8 cellular contexts compared by ENCODE assay signal in genomic region chr7:155297517-155298287, GRCh38. TPM values are rescaled to one million over a fixed set of nuclear protein-coding genes. Genes with fewer than 3 reads are reported as not detected.
DNase-seq lines count a peak whose midpoint lies in the region; TF ChIP-seq lines count a peak whose summit lies in the region.

Gene INSIG1, plus strand, starts transcription at chr7:155297878. Its CDS starts 408 bp downstream, at chr7:155298286.

- peak; percentile 89 for TF ChIP-seq POLR2A in ovary (IDR thresholded peaks at IDR 0.05)

- H3K79me2 ChIP-seq in SK-N-SH (ENCODE audit: insufficient read depth), result peaks cover 14% of the 10 kb centered on the region

- no peaks in the 10 kb centered on the region for H3K27me3 ChIP-seq in SK-N-SH (ENCODE audit: insufficient read depth)
- H3K27me3 ChIP-seq in ovary, result no peaks in the 10 kb centered on the region
- H3K27me3 ChIP-seq in thymus (ENCODE audit: control insufficient read depth, insufficient read depth), result no peaks in the 10 kb centered on the region

- TF ChIP-seq CTCF in SK-N-SH (IDR thresholded peaks at IDR 0.05), result 0 out of 2 replicates have a peak, but pooled peaks have one; percentile 10
- peak in 1 of 3 donors; percentile 39 for TF ChIP-seq CTCF in ovary (IDR thresholded peaks at IDR 0.05)

- 0% methylated on average over 7 of the region's 111 CpGs for WGBS in SK-N-SH (ENCODE audit: low lambda C conversion rate)
- WGBS in ovary, 3 donors, result 0 to 1% methylated on average over 82 to 111 of the region's 111 CpGs; no CpG with 5 or more reads in 1 of the 3 donors
- under 1% methylated on average over 111 of the region's 111 CpGs for WGBS in thymus

- peak within 1 kb of the TSS; percentile 87 to 99 for H3K4me3 ChIP-seq in SK-N-SH (ENCODE audit: low read depth in 2 of 2, low read length in 1 of 2)
- H3K4me3 ChIP-seq in ovary, result peak within 1 kb of the TSS; percentile 62
- peak within 1 kb of the TSS; percentile 66 for H3K4me3 ChIP-seq in thymus (ENCODE audit: low read length)

- peaks cover 13% of the 10 kb centered on the region; the same call in 1 of the 2 replicates for H4K20me1 ChIP-seq in SK-N-SH (ENCODE audit: insufficient read depth)

- H3K4me1 ChIP-seq in SK-N-SH (ENCODE audit: control insufficient read depth in 1 of 2, insufficient read depth in 2 of 2, low read depth in 1 of 2, low read length in 1 of 2) (peaks cover 12 to 36% of the 10 kb centered on the region in 2 experiments), ovary (ENCODE audit: insufficient read depth) (peaks cover 3% of the 10 kb centered on the region), thymus (ENCODE audit: control insufficient read depth, insufficient read depth, low read length) (peaks cover 24% of the 10 kb centered on the region)

- no peak; the same call in 1 of the 2 replicates for TF ChIP-seq RAD21 in SK-N-SH (IDR thresholded peaks at IDR 0.05; ENCODE audit: low read length)

- CTCF ChIA-PET in HEK293T (lab: Yijun Ruan, JAX) (interaction anchor here (0.6 to 1.0 kb wide), 3 partner anchors 48 to 387 kb away, joined by 3 to 6 read pairs (median 3); no protein-coding TSS in a partner anchor), SK-N-SH (lab: Yijun Ruan, JAX) (interaction anchor here (1.1 to 4.7 kb wide), 11 partner anchors 8 to 383 kb away, joined by 3 to 38 read pairs (median 5); no protein-coding TSS in a partner anchor)

- no peaks in the 10 kb centered on the region for H3K9me2 ChIP-seq in SK-N-SH

- peak within 1 kb of the TSS; percentile 77 for H3K9ac ChIP-seq in SK-N-SH

- H3K4me2 ChIP-seq in SK-N-SH, result peak within 1 kb of the TSS; percentile 98

- peak within 1 kb of the TSS; percentile 51 to 89 for H3K27ac ChIP-seq in SK-N-SH (ENCODE audit: low read depth in 2 of 2, low read length in 1 of 2)
- H3K27ac ChIP-seq in ovary, result peak within 1 kb of the TSS; percentile 96 to 97
- peak within 1 kb of the TSS; percentile 93 for H3K27ac ChIP-seq in thymus (ENCODE audit: low read depth)

- intact Hi-C loops in ovary (cut with DNase I), result loop anchor here in 2 of 4 donors (5.0 to 10.0 kb wide), 2 partner anchors 40 to 157 kb away; partner anchors contain the start of gene EN2 (in 1 of the 2)

- H2AFZ ChIP-seq in SK-N-SH (ENCODE audit: low read depth), result peak within 1 kb of the TSS; percentile 83

- POLR2A ChIA-PET in HEK293T (lab: Yijun Ruan, JAX), result interaction anchor here (0.6 to 3.5 kb wide), 17 partner anchors 32 to 318 kb away, joined by 3 to 28 read pairs (median 4); no protein-coding TSS in a partner anchor
- POLR2A ChIA-PET in SK-N-SH (lab: Yijun Ruan, JAX), result interaction anchor here (0.8 to 1.1 kb wide), 2 partner anchors 69 to 294 kb away, joined by 3 to 4 read pairs; partner anchors contain the start of gene PAXIP1

- peaks cover 8% of the 10 kb centered on the region for H3F3A ChIP-seq in SK-N-SH (replicated peaks; ENCODE audit: insufficient read depth)

- TF ChIP-seq EP300 in SK-N-SH (IDR thresholded peaks at IDR 0.05; ENCODE audit: borderline replicate concordance in 1 of 2, low read depth in 1 of 2, low read length in 1 of 2), result no peak
- no peak for TF ChIP-seq EP300 in ovary (IDR thresholded peaks at IDR 0.05)

- H3K9me3 ChIP-seq in SK-N-SH, result no peaks in the 10 kb centered on the region
- no peaks in the 10 kb centered on the region for H3K9me3 ChIP-seq in ovary
- H3K9me3 ChIP-seq in thymus (ENCODE audit: control insufficient read depth), result no peaks in the 10 kb centered on the region

- DNase-seq in GM04504 (ENCODE audit: low read depth) (peak; percentile 89), HEK293T (ENCODE audit: extremely low spot score) (peak; percentile 100), MV-4-11 (lab: John Stamatoyannopoulos, UW) (peak; percentile 87), SK-N-SH (peak; percentile 100), globus pallidus (ENCODE audit: low spot score) (peak; percentile 96), ovary (peak; percentile 90 to 97 (median 92))
- peak; percentile 91 for DNase-seq in activated naive CD4-positive, alpha-beta T cell treated with anti-CD3 and anti-CD28 coated beads, Interleukin-2, amount 50 U/mL, for 16 hours

- H3K36me3 ChIP-seq in SK-N-SH (replicated peaks in 1 of 2; ENCODE audit: control insufficient read depth in 1 of 2, insufficient read depth in 2 of 2, low read length in 1 of 2) (peaks cover 3 to 21% of the 10 kb centered on the region in 2 experiments), ovary (no peaks in the 10 kb centered on the region), thymus (ENCODE audit: control insufficient read depth, insufficient read depth) (peaks cover 7% of the 10 kb centered on the region)

TF ChIP-seq in HEK293T, 16 proteins besides CTCF, POLR2A, EP300 and RAD21:
- TF ChIP-seq FOXM1 (IDR thresholded peaks at IDR 0.05; ENCODE audit: borderline replicate concordance) (peak; percentile 68), FOXK2 (IDR thresholded peaks at IDR 0.05) (no peak), ARNT (IDR thresholded peaks at IDR 0.05) (peak; percentile 88), LEF1 (IDR thresholded peaks at IDR 0.05; ENCODE audit: borderline replicate concordance) (peak; percentile 92), NFRKB (IDR thresholded peaks at IDR 0.05) (no peak)
TF ChIP-seq in HEK293T: peak in this region for 3.

TF ChIP-seq in SK-N-SH, 30 proteins besides CTCF, POLR2A, EP300 and RAD21 (continues in another document):
- TF ChIP-seq USF1 (IDR thresholded peaks at IDR 0.05; ENCODE audit: borderline replicate concordance, low read depth) (peak; percentile 90), NRF1 (IDR thresholded peaks at IDR 0.05; ENCODE audit: low read depth, low read length) (peak; percentile 65), FOSL2 (IDR thresholded peaks at IDR 0.05; ENCODE audit: borderline replicate concordance, low read depth) (no peak), TAF1 (IDR thresholded peaks at IDR 0.05; ENCODE audit: borderline replicate concordance, low read depth, low read length) (no peak), FOXJ3 (CRISPR knock-in tag; IDR thresholded peaks at IDR 0.05) (no peak), RFX5 (IDR thresholded peaks at IDR 0.05; ENCODE audit: low read length) (peak; percentile 88), MAX (IDR thresholded peaks at IDR 0.05; ENCODE audit: low read depth) (peak; percentile 21; the same call in 1 of the 2 replicates), RXRA (IDR thresholded peaks at IDR 0.05; ENCODE audit: borderline replicate concordance, low read depth) (no peak), ELF1 (IDR thresholded peaks at IDR 0.05) (no peak), SMC3 (IDR thresholded peaks at IDR 0.05; ENCODE audit: low read depth, low read length) (0 out of 2 replicates have a peak, but pooled peaks have one; percentile 9), IRF3 (IDR thresholded peaks at IDR 0.05; ENCODE audit: low read depth, low read length) (peak; percentile 31; the same call in 1 of the 2 replicates), FOXM1 (IDR thresholded peaks at IDR 0.05; ENCODE audit: low read depth) (no peak), SIN3A (IDR thresholded peaks at IDR 0.05; ENCODE audit: borderline replicate concordance, low read depth, low read length) (no peak; the same call in 1 of the 2 replicates), GATA2 (CRISPR knock-in tag; IDR thresholded peaks at IDR 0.05) (no peak), EZH2phosphoT487 (IDR thresholded peaks at IDR 0.05; ENCODE audit: borderline replicate concordance, low read depth) (no peak), NFIC (IDR thresholded peaks at IDR 0.05; ENCODE audit: borderline replicate concordance) (no peak), CHD2 (IDR thresholded peaks at IDR 0.05; ENCODE audit: low read length, partially characterized antibody) (no peak), YY1 (IDR thresholded peaks at IDR 0.05; ENCODE audit: low read depth) (no peak), MXI1 (IDR thresholded peaks at IDR 0.05; ENCODE audit: low read depth, low read length) (peak; percentile 77)
- TF ChIP-seq, protein P1, sequence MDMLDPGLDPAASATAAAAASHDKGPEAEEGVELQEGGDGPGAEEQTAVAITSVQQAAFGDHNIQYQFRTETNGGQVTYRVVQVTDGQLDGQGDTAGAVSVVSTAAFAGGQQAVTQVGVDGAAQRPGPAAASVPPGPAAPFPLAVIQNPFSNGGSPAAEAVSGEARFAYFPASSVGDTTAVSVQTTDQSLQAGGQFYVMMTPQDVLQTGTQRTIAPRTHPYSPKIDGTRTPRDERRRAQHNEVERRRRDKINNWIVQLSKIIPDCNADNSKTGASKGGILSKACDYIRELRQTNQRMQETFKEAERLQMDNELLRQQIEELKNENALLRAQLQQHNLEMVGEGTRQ (IDR thresholded peaks at IDR 0.05; ENCODE audit: borderline replicate concordance, low read depth, low read length), result peak; percentile 91

RNA-seq across cellular contexts. Expression of gene INSIG1, which starts in this region (rescaled TPM):
- polyA plus RNA-seq in SK-N-SH (2012; rRNA removed) (6.4 and 6.6 TPM in 2 replicates), ovary (10 to 100 TPM; 18.2 to 30.5 TPM), thymus (37.1 TPM)
- 7.3 and 7.9 TPM in 2 replicates for polyA plus RNA-seq in SK-N-SH (2012; cell fraction: cytosol; rRNA removed)
- 5.3 and 6.0 TPM in 2 replicates for polyA plus RNA-seq in SK-N-SH (2012; cell fraction: nucleus; rRNA removed)
- total RNA-seq in ovary, result 100 to 1,000 TPM in 1 of 7 donors, 10 to 100 TPM in 6; 15.0 to 186 (median 35.6) TPM

Comparison
In these comparisons a context has a peak if more than half of its experiments do, and no peak if none do; other contexts are left out.
1. Peak in every context shown above with its lines: DNase-seq, H3K4me3 ChIP-seq and H3K27ac ChIP-seq.